ENCODE assay signal across 8 cellular contexts in the genomic region with DNA sequence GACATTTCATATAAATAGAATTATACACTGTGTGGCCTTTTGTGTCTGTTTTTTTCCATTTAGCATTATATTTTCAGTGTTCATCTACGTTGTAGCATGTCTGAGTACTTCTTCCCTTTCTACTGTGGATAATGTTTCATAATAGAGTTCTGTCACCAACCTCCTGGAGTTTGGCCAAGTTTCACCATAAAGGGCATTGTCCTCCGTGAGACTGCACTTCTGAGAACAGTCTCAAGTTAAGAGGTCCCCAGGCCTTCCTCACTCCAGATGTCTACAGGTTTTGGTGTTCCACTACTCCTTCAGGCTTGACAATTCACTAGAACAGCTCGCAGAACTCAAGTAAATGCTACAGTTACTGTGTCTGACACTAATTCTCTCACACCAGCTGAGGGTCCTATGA. TPM values are rescaled to one million over a fixed set of nuclear protein-coding genes. Genes with fewer than 3 reads are reported as not detected.
DNase-seq lines count a peak whose midpoint lies in the region; ATAC-seq, FAIRE-seq and TF ChIP-seq lines count a peak whose summit lies in the region.
"Had no signal": no experiment of that assay in that cellular context is flagged by ENCODE, and none has a peak within 500 bp of the region (broad histone marks: within the 10 kb centered on the region; RNA-seq: fewer than 3 reads in every experiment).

No MANE protein-coding gene starts in this region.

- FAIRE-seq in urothelium cell line (lab: Jason Lieb, UNC) = no peak
- FAIRE-seq: islet of Langerhans had no signal

- peak; percentile 40 for DNase-seq in NCI-H345 (lab: John Stamatoyannopoulos, UW)
- no peak for DNase-seq in epithelial cell of prostate (ENCODE audit: low read depth, low spot score)
- no peak for DNase-seq in spleen
- no peak for DNase-seq in urothelium cell line (ENCODE audit: low spot score)
- no peak for DNase-seq in activated CD4-positive, alpha-beta T cell treated with anti-CD3 and anti-CD28 coated beads for 4 hours

- intact Hi-C loops in spleen (cut with DNase I; ENCODE audit: low total_unique reads) = no loop called here

- no peak for TF ChIP-seq POLR2A in spleen (IDR thresholded peaks at IDR 0.05)

- H3K27ac ChIP-seq in epithelial cell of prostate (peak overlapping the region; percentile 13), spleen (peak overlapping the region in 7 of 8 donors; percentile 63 to 89 (median 73))
- H3K27ac ChIP-seq: Peyer's patch had no signal

- TF ChIP-seq CTCF in spleen (IDR thresholded peaks at IDR 0.05 in 8 of 11, conservative IDR thresholded peaks at IDR 0.05 in 3 of 11) = no peak

- H3K36me3 ChIP-seq in spleen = no peaks in the 10 kb centered on the region
- H3K36me3 ChIP-seq: Peyer's patch had no signal

- 21 to 35% (median 28%) methylated on average over 3 of the region's 3 CpGs for WGBS in spleen, 5 donors

- H3K27me3 ChIP-seq in spleen (replicated peaks in 1 of 7) = no peaks in the 10 kb centered on the region
- H3K27me3 ChIP-seq: Peyer's patch had no signal

- peak overlapping the region in 1 of 8 donors; percentile 44 for H3K4me3 ChIP-seq in spleen
- H3K4me3 ChIP-seq: Peyer's patch had no signal

- H3K9me3 ChIP-seq in spleen = no peaks in the 10 kb centered on the region
- H3K9me3 ChIP-seq: Peyer's patch had no signal

- peaks cover 5 to 58% (median 23%) of the 10 kb centered on the region in 6 donors for H3K4me1 ChIP-seq in spleen
- H3K4me1 ChIP-seq: Peyer's patch had no signal

- ATAC-seq in HG02884 (IDR thresholded peaks at IDR 0.05; ENCODE audit: unreplicated experiment) = no peak

RNA-seq across cellular contexts. Expression of a gene that starts 30.9 kb away (rescaled TPM):
- 10 to 100 TPM; 44.1 to 64.0 (median 58.7) TPM for total RNA-seq in spleen
- 10 to 100 TPM; 23.3 to 40.8 (median 27.7) TPM for polyA plus RNA-seq in spleen

RNA-seq across cellular contexts. Expression of a gene that starts 31.1 kb away (rescaled TPM):
- total RNA-seq in spleen = 10 to 100 TPM; 31.9 to 57.8 (median 42.2) TPM
- 10 to 100 TPM; 26.0 to 43.4 (median 41.0) TPM for polyA plus RNA-seq in spleen

RNA-seq across cellular contexts. Expression of a gene that starts 37.4 kb away (rescaled TPM):
- 100 to 1,000 TPM in 4 of 7 donors, 10 to 100 TPM in 3; 80.2 to 209 (median 101) TPM for total RNA-seq in spleen
- 10 to 100 TPM; 40.2 to 60.9 (median 48.9) TPM for polyA plus RNA-seq in spleen

RNA-seq across cellular contexts. Expression of a gene that starts 38.3 kb away (rescaled TPM):
- total RNA-seq in spleen = 10 to 100 TPM; 22.9 to 33.5 (median 25.4) TPM
- 10 to 100 TPM; 32.6 to 42.1 (median 36.6) TPM for polyA plus RNA-seq in spleen

RNA-seq across cellular contexts. Expression of a gene that starts 43.7 kb away (rescaled TPM):
- 10 to 100 TPM; 18.3 to 55.2 (median 24.5) TPM for total RNA-seq in spleen
- polyA plus RNA-seq in spleen = 10 to 100 TPM; 12.0 to 21.0 (median 18.2) TPM
